Comparison of ENCODE assay signal across 13 cellular contexts in genomic region chr14:95713596-95714371, GRCh38. TPM values are rescaled to one million over a fixed set of nuclear protein-coding genes. Genes with fewer than 3 reads are reported as not detected.
DNase-seq lines count a peak whose midpoint lies in the region; ATAC-seq, FAIRE-seq and TF ChIP-seq lines count a peak whose summit lies in the region.
"Had no signal": no experiment of that assay in that cellular context is flagged by ENCODE, and none has a peak within 500 bp of the region (broad histone marks: within the 10 kb centered on the region; RNA-seq: fewer than 3 reads in every experiment).

Gene TCL1A, minus strand, starts transcription at chr14:95714125. Its CDS starts 59 bp downstream, at chr14:95714066.

- POLR2A ChIA-PET in activated B cell treated with CpG ODN at 0.5 μM for 24 hours (lab: Charles Lee), result interaction anchor here (1.0 to 6.2 kb wide), 5 partner anchors 11 to 103 kb away, joined by 4 to 60 read pairs (median 6); no protein-coding TSS in a partner anchor

- H3K4me3 Mint-ChIP-seq in activated B cell treated with CpG ODN at 0.5 μM for 24 hours, result peak within 1 kb of the TSS; percentile 94
- H3K4me3 Mint-ChIP-seq: activated CD8-positive, alpha-beta T cell treated with anti-CD3 and anti-CD28 coated beads for 36 hours; nephron progenitor cell had no signal

- FAIRE-seq in GM12892 (lab: Jason Lieb, UNC), result peak; percentile 92

- TF ChIP-seq CTCF in activated B cell treated with CpG ODN at 0.5 μM for 24 hours (IDR thresholded peaks at IDR 0.05), result no peak

- H3K9me3 Mint-ChIP-seq in activated B cell treated with CpG ODN at 0.5 μM for 24 hours, result no peaks in the 10 kb centered on the region
- H3K9me3 Mint-ChIP-seq: activated CD8-positive, alpha-beta T cell treated with anti-CD3 and anti-CD28 coated beads for 36 hours; nephron progenitor cell had no signal

- H3K27ac Mint-ChIP-seq in activated B cell treated with CpG ODN at 0.5 μM for 24 hours, result peak within 1 kb of the TSS; percentile 97
- H3K27ac Mint-ChIP-seq: activated CD8-positive, alpha-beta T cell treated with anti-CD3 and anti-CD28 coated beads for 36 hours; nephron progenitor cell had no signal

- peaks cover 23% of the 10 kb centered on the region for H3K27me3 Mint-ChIP-seq in activated B cell treated with CpG ODN at 0.5 μM for 24 hours

- ATAC-seq in GM19463 (IDR thresholded peaks at IDR 0.05; ENCODE audit: unreplicated experiment) (peak; percentile 71), HG02981 (IDR thresholded peaks at IDR 0.05; ENCODE audit: unreplicated experiment) (peak; percentile 77), activated B cell treated with CpG ODN at 0.5 μM for 24 hours (ENCODE audit: low read depth) (peak; percentile 76)
- ATAC-seq: activated CD8-positive, alpha-beta T cell treated with anti-CD3 and anti-CD28 coated beads for 36 hours had no signal

- DNase-seq in GM12892 (ENCODE audit: insufficient read length) (peak; percentile 75), activated B cell treated with CpG ODN at 0.5 μM for 24 hours (peak; percentile 66), NOMO-1 (lab: John Stamatoyannopoulos, UW; ENCODE audit: unreplicated experiment in 2 of 2) (no peak), SKM-1 (lab: John Stamatoyannopoulos, UW; ENCODE audit: unreplicated experiment) (no peak), erythroblast (lab: John Stamatoyannopoulos, UW) (no peak)
- DNase-seq in activated effector memory CD4-positive, alpha-beta T cell treated with anti-CD3 and anti-CD28 coated beads, Interleukin-2, amount 50 U/mL, for 16 hours, result no peak
- DNase-seq: activated CD8-positive, alpha-beta T cell treated with anti-CD3 and anti-CD28 coated beads for 36 hours; DMS53; nephron progenitor cell; PC-9 had no signal

- intact Hi-C loops in activated B cell treated with CpG ODN at 0.5 μM for 24 hours (cut with micrococcal nuclease), result loop anchor here (1.0 to 10.0 kb wide), 6 partner anchors 12 to 269 kb away; no protein-coding TSS in a partner anchor

- peaks cover 38% of the 10 kb centered on the region for H3K36me3 Mint-ChIP-seq in activated B cell treated with CpG ODN at 0.5 μM for 24 hours (ENCODE audit: low read depth)

- CTCF ChIA-PET in activated B cell treated with CpG ODN at 0.5 μM for 24 hours (lab: Charles Lee), result interaction anchor here (0.7 to 2.3 kb wide), 6 partner anchors 14 to 103 kb away, joined by 3 to 9 read pairs (median 4); no protein-coding TSS in a partner anchor

- peaks cover 80% of the 10 kb centered on the region for H3K4me1 Mint-ChIP-seq in activated B cell treated with CpG ODN at 0.5 μM for 24 hours

- peak; percentile 98 for TF ChIP-seq POLR2A in GM12892 (IDR thresholded peaks at IDR 0.05; ENCODE audit: low read depth, low read length)
- no peak for TF ChIP-seq POLR2A in erythroblast (IDR thresholded peaks at IDR 0.05; ENCODE audit: low read length)

RNA-seq across cellular contexts. Expression of gene TCL1A, which starts in this region (rescaled TPM):
- 85.8 TPM for polyA plus RNA-seq in GM12892 (2012; ENCODE audit: missing spikeins)
- total RNA-seq in activated B cell treated with CpG ODN at 0.5 μM for 24 hours, result 228 and 234 TPM in 2 replicates
- total RNA-seq: LHCN-M2, PC-9 had no signal

Comparison
In these comparisons a context has a peak if more than half of its experiments do, and no peak if none do; other contexts are left out.
1. DNase-seq: peak in GM12892 (single experiment) and activated B cell treated with CpG ODN at 0.5 μM for 24 hours (single experiment); none in NOMO-1 (0 of 2), SKM-1 (single experiment), erythroblast (0 of 2) and activated effector memory CD4-positive, alpha-beta T cell treated with anti-CD3 and anti-CD28 coated beads, Interleukin-2, amount 50 U/mL, for 16 hours (single experiment).
2. Peak in every context shown above with its lines, with median percentiles within 50 percentile points of each other: ATAC-seq.